ENCODE assay signal across 25 cellular contexts in genomic region chr5:74539986-74540385, GRCh38.
"Had no signal": no experiment of that assay in that cellular context is flagged by ENCODE, and none has a peak within 500 bp of the region (broad histone marks: within the 10 kb centered on the region; RNA-seq: fewer than 3 reads in every experiment).

No MANE protein-coding gene starts in this region.

- H3K9me3 ChIP-seq: gastrocnemius medialis, right lobe of liver had no signal

- H3K27ac Mint-ChIP-seq: activated CD4-positive, alpha-beta memory T cell treated with anti-CD3 and anti-CD28 coated beads for 36 hours; activated CD8-positive, alpha-beta memory T cell treated with anti-CD3 and anti-CD28 coated beads, Interleukin-2, amount 10 ng/mL, durations not matched to agents 7 days and 5 days; activated naive CD8-positive, alpha-beta T cell treated with anti-CD3 and anti-CD28 coated beads, Interleukin-2, amount 50 U/mL, for 24 hours; activated T-helper 1 cell treated with anti-CD3 and anti-CD28 coated beads, Interleukin-12 subunit alpha, Interleukin-12 subunit beta, Interleukin-2, Interleukin-4 antibody, amounts not matched to agents 30 ng/mL and 10 ng/mL and 1 ng/mL, durations not matched to agents 14 hours and 24 hours and 36 hours; natural killer cell treated with Interleukin-12 subunit alpha and Interleukin-12 subunit beta and Interleukin-15 and Interleukin-18, amount 100 ng/mL, for 72 hours; stimulated activated effector memory CD8-positive, alpha-beta T cell treated with anti-CD3 and anti-CD28 coated beads, Interleukin-12 subunit alpha, Interleukin-12 subunit beta, amount 100 ng/mL, for 72 hours; T-helper 1 cell treated with Interleukin-12 subunit alpha and Interleukin-12 subunit beta and Interleukin-4 antibody, amounts not matched to agents 30 μg/mL and 1 μg/mL, for 36 hours; type B pancreatic cell had no signal

- H3K27ac ChIP-seq: brain microvascular endothelial cell, gastrocnemius medialis, left lung, skin epidermis had no signal

- DNase-seq: activated CD4-positive, alpha-beta memory T cell treated with anti-CD3 and anti-CD28 coated beads for 36 hours; activated CD4-positive, alpha-beta T cell treated with anti-CD3 and anti-CD28 coated beads for 4 hours; activated CD4-positive, CD25-positive, alpha-beta regulatory T cell; activated CD8-positive, alpha-beta memory T cell treated with anti-CD3 and anti-CD28 coated beads, Interleukin-2, amount 10 ng/mL, durations not matched to agents 7 days and 5 days; activated gamma-delta T cell; activated naive CD4-positive, alpha-beta T cell treated with anti-CD3 and anti-CD28 coated beads, Interleukin-2, amount 50 U/mL, for 16 hours; activated naive CD8-positive, alpha-beta T cell treated with anti-CD3 and anti-CD28 coated beads, Interleukin-2, amount 50 U/mL, for 24 hours; activated T-cell treated with anti-CD3 and anti-CD28 coated beads for 4 hours; brain microvascular endothelial cell; dermis blood vessel endothelial cell; effector CD8-positive, alpha-beta T cell; gastrocnemius medialis; hippocampal formation; kidney glomerular epithelial cell; left lung; right lobe of liver; stimulated activated CD4-positive, alpha-beta T cell treated with anti-CD3 and anti-CD28 coated beads, Interleukin-2, amount 100 ng/mL, for 24 hours; T1000 had no signal

- H3K36me3 Mint-ChIP-seq: activated CD4-positive, alpha-beta memory T cell treated with anti-CD3 and anti-CD28 coated beads for 36 hours; activated CD8-positive, alpha-beta memory T cell treated with anti-CD3 and anti-CD28 coated beads, Interleukin-2, amount 10 ng/mL, durations not matched to agents 7 days and 5 days; natural killer cell treated with Interleukin-12 subunit alpha and Interleukin-12 subunit beta and Interleukin-15 and Interleukin-18, amount 100 ng/mL, for 72 hours; stimulated activated effector memory CD8-positive, alpha-beta T cell treated with anti-CD3 and anti-CD28 coated beads, Interleukin-12 subunit alpha, Interleukin-12 subunit beta, amount 100 ng/mL, for 72 hours; type B pancreatic cell had no signal

- H3K27me3 ChIP-seq: brain microvascular endothelial cell, gastrocnemius medialis, left lung, right lobe of liver had no signal

- H3K9me3 Mint-ChIP-seq: natural killer cell treated with Interleukin-12 subunit alpha and Interleukin-12 subunit beta and Interleukin-15 and Interleukin-18, amount 100 ng/mL, for 72 hours; stimulated activated effector memory CD8-positive, alpha-beta T cell treated with anti-CD3 and anti-CD28 coated beads, Interleukin-12 subunit alpha, Interleukin-12 subunit beta, amount 100 ng/mL, for 72 hours; type B pancreatic cell had no signal

- H3K4me3 ChIP-seq: gastrocnemius medialis, left lung, right lobe of liver, skin epidermis had no signal

- ATAC-seq: activated CD8-positive, alpha-beta memory T cell treated with anti-CD3 and anti-CD28 coated beads, Interleukin-2, amount 10 ng/mL, durations not matched to agents 7 days and 5 days; activated naive CD8-positive, alpha-beta T cell treated with anti-CD3 and anti-CD28 coated beads, Interleukin-2, amount 50 U/mL, for 24 hours; gastrocnemius medialis; left lung; natural killer cell treated with Interleukin-12 subunit alpha and Interleukin-12 subunit beta and Interleukin-15 and Interleukin-18, amount 100 ng/mL, for 72 hours; stimulated activated effector memory CD8-positive, alpha-beta T cell treated with anti-CD3 and anti-CD28 coated beads, Interleukin-12 subunit alpha, Interleukin-12 subunit beta, amount 100 ng/mL, for 72 hours had no signal

- H2AFZ ChIP-seq: parathyroid adenoma had no signal

- H3K36me3 ChIP-seq: brain microvascular endothelial cell, gastrocnemius medialis, left lung, right lobe of liver had no signal

- H3K27me3 Mint-ChIP-seq: type B pancreatic cell had no signal

- H3K4me1 Mint-ChIP-seq: activated CD8-positive, alpha-beta memory T cell treated with anti-CD3 and anti-CD28 coated beads, Interleukin-2, amount 10 ng/mL, durations not matched to agents 7 days and 5 days; stimulated activated effector memory CD8-positive, alpha-beta T cell treated with anti-CD3 and anti-CD28 coated beads, Interleukin-12 subunit alpha, Interleukin-12 subunit beta, amount 100 ng/mL, for 72 hours had no signal

- H3K4me3 Mint-ChIP-seq: activated CD4-positive, alpha-beta memory T cell treated with anti-CD3 and anti-CD28 coated beads for 36 hours; activated CD8-positive, alpha-beta memory T cell treated with anti-CD3 and anti-CD28 coated beads, Interleukin-2, amount 10 ng/mL, durations not matched to agents 7 days and 5 days; activated naive CD8-positive, alpha-beta T cell treated with anti-CD3 and anti-CD28 coated beads, Interleukin-2, amount 50 U/mL, for 24 hours; activated T-helper 1 cell treated with anti-CD3 and anti-CD28 coated beads, Interleukin-12 subunit alpha, Interleukin-12 subunit beta, Interleukin-2, Interleukin-4 antibody, amounts not matched to agents 30 ng/mL and 10 ng/mL and 1 ng/mL, durations not matched to agents 14 hours and 24 hours and 36 hours; natural killer cell treated with Interleukin-12 subunit alpha and Interleukin-12 subunit beta and Interleukin-15 and Interleukin-18, amount 100 ng/mL, for 72 hours; stimulated activated effector memory CD8-positive, alpha-beta T cell treated with anti-CD3 and anti-CD28 coated beads, Interleukin-12 subunit alpha, Interleukin-12 subunit beta, amount 100 ng/mL, for 72 hours; T-helper 1 cell treated with Interleukin-12 subunit alpha and Interleukin-12 subunit beta and Interleukin-4 antibody, amounts not matched to agents 30 μg/mL and 1 μg/mL, for 36 hours; type B pancreatic cell had no signal
